11 cellular contexts compared by ENCODE assay signal in the genomic region with DNA sequence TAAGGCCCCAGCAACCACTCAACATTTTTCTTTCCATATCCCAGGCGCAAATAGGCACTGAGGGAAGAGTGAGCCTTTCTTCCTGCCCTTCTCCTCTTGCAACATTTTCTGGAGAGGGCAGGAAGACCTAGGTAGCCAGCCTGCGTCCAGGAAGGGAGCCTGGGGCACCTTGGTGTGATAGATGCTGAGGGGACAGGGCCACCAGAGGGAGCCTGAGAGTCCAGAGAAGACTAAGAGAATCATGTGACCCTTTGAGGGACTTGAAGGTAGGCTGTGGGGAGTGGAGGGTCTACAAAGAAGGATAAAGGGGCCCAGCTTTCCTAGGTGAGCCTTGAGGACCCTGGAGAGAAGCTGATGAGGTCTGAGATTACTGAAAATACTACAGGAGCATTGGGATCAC.
DNase-seq lines count a peak whose midpoint lies in the region; ATAC-seq and TF ChIP-seq lines count a peak whose summit lies in the region.
"Had no signal": no experiment of that assay in that cellular context is flagged by ENCODE, and none has a peak within 500 bp of the region (broad histone marks: within the 10 kb centered on the region; RNA-seq: fewer than 3 reads in every experiment).

No MANE protein-coding gene starts in this region.

- H3K4me3 ChIP-seq in GM12875 (ENCODE audit: low read depth, low read length) (no peak overlapping the region), OCI-LY3 (ENCODE audit: low read length) (no peak overlapping the region)

- CTCF ChIA-PET in Calu3 (lab: Charles Lee): no interaction called here

- no peak overlapping the region; the same call in 1 of the 2 replicates for H2AFZ ChIP-seq in OCI-LY3 (ENCODE audit: low read depth, low read length)

- H3K4me1 Mint-ChIP-seq in Calu3 (ENCODE audit: low read depth, unreplicated experiment): no peaks in the 10 kb centered on the region
- no peaks in the 10 kb centered on the region for H3K4me1 Mint-ChIP-seq in T-helper 2 cell treated with Interferon-gamma antibody and Interleukin-4, amounts not matched to agents 5 μg/mL and 100 μg/mL, for 36 hours (ENCODE audit: low read depth)

- peaks cover 11% of the 10 kb centered on the region for H3K4me1 ChIP-seq in OCI-LY3 (ENCODE audit: low read length)

- no peaks in the 10 kb centered on the region for H3K36me3 Mint-ChIP-seq in Calu3 (ENCODE audit: insufficient read depth, unreplicated experiment)
- no peaks in the 10 kb centered on the region for H3K36me3 Mint-ChIP-seq in T-helper 2 cell treated with Interferon-gamma antibody and Interleukin-4, amounts not matched to agents 5 μg/mL and 100 μg/mL, for 36 hours (ENCODE audit: low read depth)
- H3K36me3 Mint-ChIP-seq: naive thymus-derived CD4-positive, alpha-beta T cell had no signal

- H3K27me3 Mint-ChIP-seq in Calu3 (ENCODE audit: unreplicated experiment): no peaks in the 10 kb centered on the region
- no peaks in the 10 kb centered on the region for H3K27me3 Mint-ChIP-seq in T-helper 2 cell treated with Interferon-gamma antibody and Interleukin-4, amounts not matched to agents 5 μg/mL and 100 μg/mL, for 36 hours (ENCODE audit: low read depth)
- H3K27me3 Mint-ChIP-seq: naive thymus-derived CD4-positive, alpha-beta T cell had no signal

- no TSS peak for BruUV-seq in Calu3 (replicated peaks; lab: Mats Ljungman, UMichigan)

- H3K27me3 ChIP-seq in OCI-LY3 (ENCODE audit: low read depth, low read length): no peaks in the 10 kb centered on the region

- no peaks in the 10 kb centered on the region for H3K36me3 ChIP-seq in OCI-LY3 (replicated peaks; ENCODE audit: low read depth, low read length)

- H3K9me3 Mint-ChIP-seq in Calu3 (ENCODE audit: low read depth, unreplicated experiment): peaks cover 3% of the 10 kb centered on the region
- peaks cover 16% of the 10 kb centered on the region for H3K9me3 Mint-ChIP-seq in T-helper 2 cell treated with Interferon-gamma antibody and Interleukin-4, amounts not matched to agents 5 μg/mL and 100 μg/mL, for 36 hours

- H3K27ac ChIP-seq in OCI-LY3 (ENCODE audit: low read length): no peak overlapping the region

- ATAC-seq in HG02938 (IDR thresholded peaks at IDR 0.05; ENCODE audit: unreplicated experiment) (no peak), HG03469 (IDR thresholded peaks at IDR 0.05; ENCODE audit: unreplicated experiment) (no peak)
- ATAC-seq: naive thymus-derived CD4-positive, alpha-beta T cell had no signal

- no peak overlapping the region for H3K4me2 ChIP-seq in OCI-LY3 (ENCODE audit: low read length)

- DNase-seq in Calu3: peak; percentile 10
- DNase-seq in iris pigment epithelial cell (ENCODE audit: low read depth): peak; percentile 1
- DNase-seq in cardiac septum (ENCODE audit: low spot score): no peak
- no peak for DNase-seq in T-helper 2 cell treated with Interferon-gamma antibody and Interleukin-4, amounts not matched to agents 5 μg/mL and 100 μg/mL, for 36 hours (ENCODE audit: low spot score)
- DNase-seq: dermis blood vessel endothelial cell; naive thymus-derived CD4-positive, alpha-beta T cell; NCI-H1436 had no signal

- TF ChIP-seq CTCF in Calu3 (IDR thresholded peaks at IDR 0.05; ENCODE audit: unreplicated experiment) (no peak), GM12875 (IDR thresholded peaks at IDR 0.05; ENCODE audit: borderline replicate concordance, insufficient read depth, low read depth, low read length) (peak; percentile 60), OCI-LY3 (IDR thresholded peaks at IDR 0.05; ENCODE audit: low read depth, low read length) (peak; percentile 61)

- H3K79me2 ChIP-seq in OCI-LY3 (ENCODE audit: low read length): no peaks in the 10 kb centered on the region

- H3K9ac ChIP-seq in OCI-LY3 (ENCODE audit: low read length): no peak overlapping the region

- H3K4me3 Mint-ChIP-seq in Calu3 (ENCODE audit: low read depth, unreplicated experiment): no peak overlapping the region
- H3K4me3 Mint-ChIP-seq in T-helper 2 cell treated with Interferon-gamma antibody and Interleukin-4, amounts not matched to agents 5 μg/mL and 100 μg/mL, for 36 hours: no peak overlapping the region
- H3K4me3 Mint-ChIP-seq: naive thymus-derived CD4-positive, alpha-beta T cell had no signal

- no peaks in the 10 kb centered on the region for H4K20me1 ChIP-seq in OCI-LY3 (ENCODE audit: insufficient read depth, low read length)

- no peak overlapping the region for H3K27ac Mint-ChIP-seq in Calu3 (ENCODE audit: unreplicated experiment)
- H3K27ac Mint-ChIP-seq in T-helper 2 cell treated with Interferon-gamma antibody and Interleukin-4, amounts not matched to agents 5 μg/mL and 100 μg/mL, for 36 hours: no peak overlapping the region
- H3K27ac Mint-ChIP-seq: naive thymus-derived CD4-positive, alpha-beta T cell had no signal

- intact Hi-C loops in Calu3 (cut with micrococcal nuclease; ENCODE audit: unreplicated experiment) (no loop called here), cardiac septum (cut with DNase I) (loop anchor here (10.0 kb wide), 1 partner anchor 1575 kb away; no protein-coding TSS in a partner anchor)

- no peaks in the 10 kb centered on the region for H3K9me3 ChIP-seq in OCI-LY3 (ENCODE audit: insufficient read depth, low read length)

Comparison
In these comparisons a context has a peak if more than half of its experiments do, and no peak if none do; other contexts are left out.
1. DNase-seq: peak in Calu3 (single experiment) and iris pigment epithelial cell (single experiment); none in cardiac septum (single experiment) and T-helper 2 cell treated with Interferon-gamma antibody and Interleukin-4, amounts not matched to agents 5 μg/mL and 100 μg/mL, for 36 hours (single experiment).